In the genomic region with DNA sequence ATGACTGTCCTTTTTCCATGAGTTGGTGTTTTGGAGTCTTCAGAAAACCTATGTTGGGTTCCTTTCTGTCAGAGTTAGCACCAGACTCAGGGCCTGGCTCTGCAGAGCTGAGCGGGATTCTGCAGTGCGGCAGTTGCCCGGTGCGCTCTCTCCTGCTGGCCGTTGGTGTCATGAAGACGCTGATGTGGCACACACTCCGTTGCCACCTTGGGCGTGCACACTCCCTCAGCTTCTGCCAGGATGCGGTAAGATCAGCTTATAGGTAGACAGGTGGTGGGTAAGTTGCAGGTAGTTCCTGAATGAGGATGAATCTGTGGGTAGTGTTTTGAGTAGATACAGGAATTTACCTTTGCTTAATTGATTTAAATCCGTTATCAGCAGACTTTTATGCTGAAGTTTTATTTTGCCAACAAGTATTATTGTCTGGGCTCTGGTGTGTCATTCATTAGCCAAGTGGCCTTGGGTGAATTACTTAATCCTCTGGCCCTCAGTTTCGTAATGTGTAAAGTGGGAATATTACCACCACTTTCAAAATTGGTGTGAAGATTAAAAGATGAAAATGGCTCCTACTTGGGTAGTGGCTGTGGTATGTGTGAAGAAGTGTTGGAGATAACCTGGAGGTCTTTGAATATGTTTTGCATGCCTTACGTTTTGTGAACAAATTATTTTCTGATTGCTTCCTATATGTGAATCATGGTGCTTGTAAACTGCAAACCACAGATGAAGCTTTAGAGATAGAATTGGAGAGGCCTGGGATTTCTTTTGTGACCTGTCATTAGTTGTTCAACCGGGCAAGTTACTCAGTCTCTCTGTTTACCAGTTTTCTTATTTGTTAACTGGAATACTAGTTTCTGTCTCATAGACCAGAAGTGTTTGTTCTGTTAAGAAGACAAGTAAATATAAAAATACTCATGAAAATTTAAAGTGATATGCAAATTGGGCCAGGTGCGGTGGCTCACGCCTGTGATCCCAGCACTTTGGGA, we compare ENCODE assay signal across 15 cellular contexts. TPM values are rescaled to one million over a fixed set of nuclear protein-coding genes. Genes with fewer than 3 reads are reported as not detected.
DNase-seq lines count a peak whose midpoint lies in the region; ATAC-seq, FAIRE-seq and TF ChIP-seq lines count a peak whose summit lies in the region.
"Had no signal": no experiment of that assay in that cellular context is flagged by ENCODE, and none has a peak within 500 bp of the region (broad histone marks: within the 10 kb centered on the region; RNA-seq: fewer than 3 reads in every experiment).

No MANE protein-coding gene starts in this region.

- H4K20me1 ChIP-seq in PC-3 (ENCODE audit: low read length): no peaks in the 10 kb centered on the region
- H4K20me1 ChIP-seq in smooth muscle cell (ENCODE audit: low read depth): peaks cover 41% of the 10 kb centered on the region

- peaks cover 69% of the 10 kb centered on the region for H3K79me2 ChIP-seq in PC-3 (ENCODE audit: low read length)
- peaks cover 55% of the 10 kb centered on the region for H3K79me2 ChIP-seq in smooth muscle cell (ENCODE audit: low read depth)

- H3K4me1 ChIP-seq in PC-3 (ENCODE audit: insufficient read depth, low read length): peaks cover 49% of the 10 kb centered on the region
- peaks cover 8% of the 10 kb centered on the region for H3K4me1 ChIP-seq in smooth muscle cell (ENCODE audit: low read depth)
- H3K4me1 ChIP-seq in pancreas: peaks cover 0 to 5% (median 0%) of the 10 kb centered on the region in 3 donors

- H3K9me3 Mint-ChIP-seq in activated CD8-positive, alpha-beta memory T cell treated with anti-CD3 and anti-CD28 coated beads, Interleukin-2, amount 10 ng/mL, durations not matched to agents 7 days and 5 days (ENCODE audit: low read depth): peaks cover 2% of the 10 kb centered on the region
- H3K9me3 Mint-ChIP-seq: activated T-helper 2 cell treated with anti-CD3 and anti-CD28 coated beads, Interferon-gamma antibody, Interleukin-2, Interleukin-4, amounts not matched to agents 10 μg/mL and 5 μg/mL and 100 μg/mL, durations not matched to agents 14 hours and 24 hours and 36 hours had no signal

- POLR2A ChIA-PET in PC-3 (lab: Charles Lee; ENCODE audit: unreplicated experiment): no interaction called here

- H3K9me3 ChIP-seq in PC-3 (ENCODE audit: low read length) (no peaks in the 10 kb centered on the region), smooth muscle cell (replicated peaks; ENCODE audit: low read depth) (no peaks in the 10 kb centered on the region), pancreas (no peaks in the 10 kb centered on the region)

- ATAC-seq in activated CD8-positive, alpha-beta memory T cell treated with anti-CD3 and anti-CD28 coated beads, Interleukin-2, amount 10 ng/mL, durations not matched to agents 7 days and 5 days: no peak
- ATAC-seq in PC-3 (peak; percentile 77), pancreas (no peak), HG02642 (IDR thresholded peaks at IDR 0.05; ENCODE audit: poor library complexity, unreplicated experiment) (no peak)

- H3K4me3 Mint-ChIP-seq in activated CD8-positive, alpha-beta memory T cell treated with anti-CD3 and anti-CD28 coated beads, Interleukin-2, amount 10 ng/mL, durations not matched to agents 7 days and 5 days: no peak overlapping the region

- peak overlapping the region; percentile 22 for H3K27ac Mint-ChIP-seq in activated CD8-positive, alpha-beta memory T cell treated with anti-CD3 and anti-CD28 coated beads, Interleukin-2, amount 10 ng/mL, durations not matched to agents 7 days and 5 days
- H3K27ac Mint-ChIP-seq: activated T-helper 2 cell treated with anti-CD3 and anti-CD28 coated beads, Interferon-gamma antibody, Interleukin-2, Interleukin-4, amounts not matched to agents 10 μg/mL and 5 μg/mL and 100 μg/mL, durations not matched to agents 14 hours and 24 hours and 36 hours had no signal

- no TSS peak for BruUV-seq in PC-3 (replicated peaks; lab: Mats Ljungman, UMichigan)

- H3F3A ChIP-seq in PC-3 (ENCODE audit: low read length, unreplicated experiment) (no peaks in the 10 kb centered on the region), smooth muscle cell (ENCODE audit: low read depth) (peaks cover 10% of the 10 kb centered on the region)

- H3K9ac ChIP-seq in PC-3 (ENCODE audit: low read length): no peak overlapping the region
- no peak overlapping the region for H3K9ac ChIP-seq in smooth muscle cell (ENCODE audit: low read depth)

- no peaks in the 10 kb centered on the region for H3K9me2 ChIP-seq in PC-3 (replicated peaks; ENCODE audit: low read length)

- 84% methylated on average over 15 of the region's 15 CpGs for WGBS in smooth muscle cell (ENCODE audit: low lambda C conversion rate)
- 81 to 87% methylated on average over 15 of the region's 15 CpGs for WGBS in pancreas, 2 donors

- peaks cover 17% of the 10 kb centered on the region for H3K36me3 Mint-ChIP-seq in activated CD8-positive, alpha-beta memory T cell treated with anti-CD3 and anti-CD28 coated beads, Interleukin-2, amount 10 ng/mL, durations not matched to agents 7 days and 5 days

- no peaks in the 10 kb centered on the region for H3K36me3 ChIP-seq in PC-3 (ENCODE audit: low read depth, low read length)
- no peaks in the 10 kb centered on the region for H3K36me3 ChIP-seq in smooth muscle cell (ENCODE audit: low read depth)
- H3K36me3 ChIP-seq in pancreas: no peaks in the 10 kb centered on the region
- H3K36me3 ChIP-seq: brain microvascular endothelial cell had no signal

- FAIRE-seq in pancreas (lab: Jason Lieb, UNC): no peak

- H3K4me2 ChIP-seq in PC-3 (ENCODE audit: low read length) (peak overlapping the region; percentile 65), smooth muscle cell (no peak overlapping the region)

- peak overlapping the region; percentile 78 for H3K27ac ChIP-seq in PC-3 (ENCODE audit: low read length)
- peak overlapping the region; percentile 8 for H3K27ac ChIP-seq in smooth muscle cell (ENCODE audit: low read depth)
- no peak overlapping the region for H3K27ac ChIP-seq in pancreas
- H3K27ac ChIP-seq: brain microvascular endothelial cell had no signal

- DNase-seq in activated CD8-positive, alpha-beta memory T cell treated with anti-CD3 and anti-CD28 coated beads, Interleukin-2, amount 10 ng/mL, durations not matched to agents 7 days and 5 days: no peak
- DNase-seq in activated CD8-positive, alpha-beta memory T cell treated with anti-CD3 and anti-CD28 coated beads, Interleukin-2, amount 50 U/mL, for 48 hours: no peak
- DNase-seq in PC-3 (peak; percentile 82), epithelial cell of esophagus (ENCODE audit: low read depth) (peak; percentile 26), smooth muscle cell (lab: John Stamatoyannopoulos, UW; ENCODE audit: unreplicated experiment) (no peak), RKO (ENCODE audit: low spot score) (no peak), pancreas (no peak)
- DNase-seq: activated CD4-positive, alpha-beta T cell treated with anti-CD3 and anti-CD28 coated beads for 4 hours; brain microvascular endothelial cell; foreskin melanocyte; IMR-90; NCI-H146; NCI-H524 had no signal

- H3K27me3 ChIP-seq in PC-3 (ENCODE audit: low read length): no peaks in the 10 kb centered on the region
- no peaks in the 10 kb centered on the region for H3K27me3 ChIP-seq in smooth muscle cell (ENCODE audit: low read depth)
- H3K27me3 ChIP-seq in pancreas: no peaks in the 10 kb centered on the region
- H3K27me3 ChIP-seq: brain microvascular endothelial cell had no signal

- H3K27me3 Mint-ChIP-seq in activated CD8-positive, alpha-beta memory T cell treated with anti-CD3 and anti-CD28 coated beads, Interleukin-2, amount 10 ng/mL, durations not matched to agents 7 days and 5 days: no peaks in the 10 kb centered on the region

- intact Hi-C loops in PC-3 (cut with micrococcal nuclease): no loop called here
- intact Hi-C loops in pancreas (cut with DNase I): no loop called here

- CTCF ChIA-PET in activated CD8-positive, alpha-beta memory T cell treated with anti-CD3 and anti-CD28 coated beads, Interleukin-2, amount 10 ng/mL, durations not matched to agents 7 days and 5 days (lab: Charles Lee): interaction anchor here (1.0 kb wide), 1 partner anchor 109 kb away, joined by 3 read pairs; no protein-coding TSS in a partner anchor
- CTCF ChIA-PET in PC-3 (lab: Charles Lee): no interaction called here

- peaks cover 56% of the 10 kb centered on the region for H3K4me1 Mint-ChIP-seq in activated CD8-positive, alpha-beta memory T cell treated with anti-CD3 and anti-CD28 coated beads, Interleukin-2, amount 10 ng/mL, durations not matched to agents 7 days and 5 days

- no peak overlapping the region for H3K4me3 ChIP-seq in PC-3 (ENCODE audit: low read length)
- H3K4me3 ChIP-seq in epithelial cell of esophagus (ENCODE audit: low read length): no peak overlapping the region
- H3K4me3 ChIP-seq in smooth muscle cell: no peak overlapping the region
- H3K4me3 ChIP-seq in pancreas: no peak overlapping the region

- TF ChIP-seq CTCF in PC-3 (conservative IDR thresholded peaks at IDR 0.05; ENCODE audit: low read depth, low read length): no peak
- no peak for TF ChIP-seq CTCF in epithelial cell of esophagus (IDR thresholded peaks at IDR 0.05; ENCODE audit: insufficient read depth, low read depth, low read length, missing control alignments)
- no peak for TF ChIP-seq CTCF in smooth muscle cell (IDR thresholded peaks at IDR 0.05; ENCODE audit: borderline replicate concordance, insufficient read depth, poor library complexity, severe bottlenecking)
- no peak for TF ChIP-seq CTCF in pancreas (IDR thresholded peaks at IDR 0.05)

- H2AFZ ChIP-seq in PC-3 (ENCODE audit: low read length) (no peak overlapping the region), smooth muscle cell (ENCODE audit: low read depth) (no peak overlapping the region)

RNA-seq across cellular contexts. Expression of a gene that starts 27.0 kb away (rescaled TPM):
- 10 to 100 TPM; 42.3 to 92.4 TPM for total RNA-seq in activated CD8-positive, alpha-beta memory T cell treated with anti-CD3 and anti-CD28 coated beads, Interleukin-2, amount 10 ng/mL, durations not matched to agents 7 days and 5 days
- total RNA-seq in PC-3 (2014; rRNA removed) (23.3 and 36.2 TPM in 2 replicates), smooth muscle cell (10.6 and 12.2 TPM in 2 replicates), pancreas (10 to 100 TPM in 1 of 6 donors, 1 to 10 TPM in 5; 6.7 to 16.3 (median 8.9) TPM)
- polyA plus RNA-seq in smooth muscle cell (14.2 and 19.4 TPM in 2 replicates), pancreas (10 to 100 TPM in 1 of 2 donors, 1 to 10 TPM in 1; 8.9 to 12.4 TPM)

Comparison
In these comparisons a context has a peak if more than half of its experiments do, and no peak if none do; other contexts are left out.
1. DNase-seq: peak in PC-3 (single experiment) and epithelial cell of esophagus (single experiment); none in activated CD8-positive, alpha-beta memory T cell treated with anti-CD3 and anti-CD28 coated beads, Interleukin-2, amount 10 ng/mL, durations not matched to agents 7 days and 5 days (single experiment), activated CD8-positive, alpha-beta memory T cell treated with anti-CD3 and anti-CD28 coated beads, Interleukin-2, amount 50 U/mL, for 48 hours (single experiment), smooth muscle cell (single experiment), RKO (single experiment) and pancreas (0 of 6).
2. H3K27ac ChIP-seq: peak in PC-3 (single experiment) and smooth muscle cell (single experiment); none in pancreas (0 of 4).